Comparison of ENCODE assay signal across 20 cellular contexts in the genomic region with DNA sequence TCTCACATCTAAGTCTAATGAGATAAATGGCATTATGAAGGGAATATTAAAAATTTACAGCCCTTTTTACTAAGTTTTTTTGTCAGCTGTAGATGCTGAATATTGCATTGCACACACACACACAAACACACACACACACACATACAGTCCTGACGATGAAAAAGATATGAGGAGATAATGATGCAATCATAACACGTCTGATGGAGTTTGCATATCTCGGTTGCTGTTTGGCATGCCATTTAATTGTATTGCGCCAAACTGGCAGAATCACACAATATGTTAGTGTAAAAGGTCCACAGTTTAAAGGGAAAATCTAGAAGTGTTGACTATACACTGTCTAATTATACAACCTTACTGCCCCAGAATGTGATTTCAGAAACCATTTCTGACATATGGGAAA.
"Had no signal": no experiment of that assay in that cellular context is flagged by ENCODE, and none has a peak within 500 bp of the region (broad histone marks: within the 10 kb centered on the region; RNA-seq: fewer than 3 reads in every experiment).

No MANE protein-coding gene starts in this region.

- H3K9me3 Mint-ChIP-seq: effector memory CD8-positive, alpha-beta T cell; naive thymus-derived CD8-positive, alpha-beta T cell; nephron progenitor cell had no signal

- H3K4me1 Mint-ChIP-seq: naive thymus-derived CD8-positive, alpha-beta T cell; stimulated activated effector memory CD8-positive, alpha-beta T cell treated with anti-CD3 and anti-CD28 coated beads, Interleukin-12 subunit alpha, Interleukin-12 subunit beta, amount 100 ng/mL, for 72 hours had no signal

- DNase-seq: effector memory CD8-positive, alpha-beta T cell; erythroblast; esophagus squamous epithelium; foreskin melanocyte; head of caudate nucleus; left ventricle myocardium superior; lower lobe of right lung; naive thymus-derived CD8-positive, alpha-beta T cell; nephron progenitor cell; nucleus accumbens; sigmoid colon; stimulated activated CD4-positive, alpha-beta T cell treated with anti-CD3 and anti-CD28 coated beads, Interleukin-2, amount 100 ng/mL, for 24 hours; stimulated activated CD4-positive, alpha-beta T cell treated with anti-CD3 and anti-CD28 coated beads, Interleukin-4, amount 100 ng/mL, for 24 hours; stimulated activated naive CD4-positive, alpha-beta T cell treated with Interleukin-2 at 50 U/mL for 16 hours; stomach; thyroid gland; trophoblast cell had no signal

- H3K36me3 Mint-ChIP-seq: naive thymus-derived CD8-positive, alpha-beta T cell; stimulated activated effector memory CD8-positive, alpha-beta T cell treated with anti-CD3 and anti-CD28 coated beads, Interleukin-12 subunit alpha, Interleukin-12 subunit beta, amount 100 ng/mL, for 72 hours had no signal

- H3K27me3 Mint-ChIP-seq: effector memory CD8-positive, alpha-beta T cell had no signal

- H3K27ac Mint-ChIP-seq: effector memory CD8-positive, alpha-beta T cell; naive thymus-derived CD8-positive, alpha-beta T cell; nephron progenitor cell; stimulated activated effector memory CD8-positive, alpha-beta T cell treated with anti-CD3 and anti-CD28 coated beads, Interleukin-12 subunit alpha, Interleukin-12 subunit beta, amount 100 ng/mL, for 72 hours had no signal

- H3K4me3 Mint-ChIP-seq: effector memory CD8-positive, alpha-beta T cell; naive thymus-derived CD8-positive, alpha-beta T cell; nephron progenitor cell; stimulated activated effector memory CD8-positive, alpha-beta T cell treated with anti-CD3 and anti-CD28 coated beads, Interleukin-12 subunit alpha, Interleukin-12 subunit beta, amount 100 ng/mL, for 72 hours had no signal

- FAIRE-seq: endometrium, keratinocyte had no signal
